Comparison of ENCODE assay signal across 13 cellular contexts in the genomic region with DNA sequence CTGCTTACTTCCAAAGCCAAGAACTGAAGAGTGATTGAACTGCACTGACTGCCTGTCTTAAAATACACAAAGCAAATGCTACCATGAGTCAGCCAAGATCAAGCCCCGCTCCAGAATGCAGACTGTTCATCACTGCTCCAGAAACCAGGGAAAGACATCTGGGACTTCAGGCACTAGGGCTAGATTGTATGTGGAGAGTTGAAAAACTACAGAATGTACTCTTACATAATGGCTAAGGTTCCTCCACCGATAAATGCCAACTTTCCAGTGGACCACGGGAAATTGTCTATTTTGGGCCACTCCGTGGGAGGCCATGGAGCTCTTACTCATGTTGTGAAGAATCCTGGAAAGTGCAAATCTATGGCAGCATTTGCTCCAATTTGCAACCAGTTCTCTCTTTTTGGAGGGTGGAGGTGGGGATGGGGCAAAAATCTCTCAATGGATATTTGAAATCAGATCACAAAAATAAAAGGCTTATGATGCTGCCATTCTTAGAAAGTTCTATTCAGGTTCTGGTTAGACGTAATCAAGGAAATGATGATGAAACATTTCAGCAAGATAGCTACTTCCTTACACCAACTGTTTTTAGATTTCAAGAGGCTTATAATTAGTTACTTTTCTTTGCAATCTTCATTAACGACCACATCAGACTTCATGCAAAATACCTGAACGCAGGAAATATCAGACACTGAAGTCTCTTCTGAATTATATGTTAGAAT. TPM values are rescaled to one million over a fixed set of nuclear protein-coding genes. Genes with fewer than 3 reads are reported as not detected.
DNase-seq lines count a peak whose midpoint lies in the region; ATAC-seq and TF ChIP-seq lines count a peak whose summit lies in the region.
"Had no signal": no experiment of that assay in that cellular context is flagged by ENCODE, and none has a peak within 500 bp of the region (broad histone marks: within the 10 kb centered on the region; RNA-seq: fewer than 3 reads in every experiment).

No MANE protein-coding gene starts in this region.

- H3K36me3 ChIP-seq in mesodermal cell (ENCODE audit: control insufficient read depth, insufficient read depth, low read length): no peaks in the 10 kb centered on the region

- peak overlapping the region; percentile 23 for H3K27ac ChIP-seq in mesodermal cell (ENCODE audit: low read depth, low read length, severe bottlenecking)

- H3K4me3 ChIP-seq in astrocyte of the spinal cord (ENCODE audit: low read depth, low read length): no peak overlapping the region
- no peak overlapping the region for H3K4me3 ChIP-seq in mesodermal cell (ENCODE audit: extremely low read depth, insufficient read depth, low read length, poor library complexity, severe bottlenecking)

- DNase-seq in AG08395 (ENCODE audit: low spot score) (peak; percentile 61), HT1080 (ENCODE audit: low read depth) (peak; percentile 30), astrocyte of the spinal cord (ENCODE audit: low read depth, low spot score) (peak; percentile 71), activated gamma-delta T cell treated with Interleukin-2 at 50 U/mL for 16 hours (no peak), NAMALWA (ENCODE audit: low spot score) (no peak)
- DNase-seq: activated CD4-positive, alpha-beta T cell treated with anti-CD3 and anti-CD28 coated beads for 36 hours; CD4-positive, alpha-beta T cell; NCI-H2227 treated with DMSO at 0.1 percent for 48 hours; stimulated activated CD4-positive, alpha-beta T cell treated with anti-CD3 and anti-CD28 coated beads, Interleukin-12 subunit alpha, Interleukin-12 subunit beta, amount 100 ng/mL, for 4 hours had no signal

- ATAC-seq in GM18505 (IDR thresholded peaks at IDR 0.05; ENCODE audit: unreplicated experiment) (no peak), HG03342 (IDR thresholded peaks at IDR 0.05; ENCODE audit: unreplicated experiment) (no peak)
- ATAC-seq: activated CD4-positive, alpha-beta T cell treated with anti-CD3 and anti-CD28 coated beads for 36 hours; stimulated activated effector memory CD8-positive, alpha-beta T cell treated with anti-CD3 and anti-CD28 coated beads, Interleukin-12 subunit alpha, Interleukin-12 subunit beta, amount 100 ng/mL, for 72 hours had no signal

- 80 to 94% methylated on average over 3 to 4 of the region's 7 CpGs for WGBS in mesodermal cell (ENCODE audit: insufficient coverage in 2 of 2), 2 experiments

- peaks cover 11% of the 10 kb centered on the region for H3K4me1 ChIP-seq in mesodermal cell (ENCODE audit: control insufficient read depth, insufficient read depth, low read length, poor library complexity, severe bottlenecking)

- in situ Hi-C loops in astrocyte of the spinal cord (cut with HindIII; ENCODE audit: low sequenced_read_pairs): no loop called here

- TF ChIP-seq POLR2A in GM18505 (IDR thresholded peaks at IDR 0.05; ENCODE audit: borderline replicate concordance, extremely low read depth, insufficient read depth, insufficient read length): no peak

- TF ChIP-seq CTCF in astrocyte of the spinal cord (IDR thresholded peaks at IDR 0.05; ENCODE audit: low read depth, low read length): no peak

- no peaks in the 10 kb centered on the region for H3K9me3 ChIP-seq in mesodermal cell (ENCODE audit: control insufficient read depth, low read length)

RNA-seq across cellular contexts. Expression of a gene that starts 11.8 kb away (rescaled TPM):
- 8.2 and 8.4 TPM in 2 replicates for total RNA-seq in HT1080 (2014; rRNA removed; shearing (Covaris generic))
- 14.3 and 18.6 TPM in 2 replicates for polyA plus RNA-seq in HT1080 (2015; cell fraction: cytosol; rRNA removed)
- polyA plus RNA-seq in HT1080 (2015; cell fraction: nucleus; rRNA removed): 17.6 and 18.1 TPM in 2 replicates
- 44.0 TPM for polyA plus RNA-seq in mesodermal cell (2013, experiment 1 of 2)
- polyA plus RNA-seq in mesodermal cell (2013, experiment 2 of 2): 44.1 TPM
- total RNA-seq: activated CD4-positive, alpha-beta T cell treated with anti-CD3 and anti-CD28 coated beads for 36 hours; CD4-positive, alpha-beta T cell had no signal

Comparison
In these comparisons a context has a peak if more than half of its experiments do, and no peak if none do; other contexts are left out.
1. DNase-seq: peak in AG08395 (single experiment), HT1080 (single experiment) and astrocyte of the spinal cord (single experiment); none in activated gamma-delta T cell treated with Interleukin-2 at 50 U/mL for 16 hours (single experiment) and NAMALWA (single experiment).